In the genomic region with DNA sequence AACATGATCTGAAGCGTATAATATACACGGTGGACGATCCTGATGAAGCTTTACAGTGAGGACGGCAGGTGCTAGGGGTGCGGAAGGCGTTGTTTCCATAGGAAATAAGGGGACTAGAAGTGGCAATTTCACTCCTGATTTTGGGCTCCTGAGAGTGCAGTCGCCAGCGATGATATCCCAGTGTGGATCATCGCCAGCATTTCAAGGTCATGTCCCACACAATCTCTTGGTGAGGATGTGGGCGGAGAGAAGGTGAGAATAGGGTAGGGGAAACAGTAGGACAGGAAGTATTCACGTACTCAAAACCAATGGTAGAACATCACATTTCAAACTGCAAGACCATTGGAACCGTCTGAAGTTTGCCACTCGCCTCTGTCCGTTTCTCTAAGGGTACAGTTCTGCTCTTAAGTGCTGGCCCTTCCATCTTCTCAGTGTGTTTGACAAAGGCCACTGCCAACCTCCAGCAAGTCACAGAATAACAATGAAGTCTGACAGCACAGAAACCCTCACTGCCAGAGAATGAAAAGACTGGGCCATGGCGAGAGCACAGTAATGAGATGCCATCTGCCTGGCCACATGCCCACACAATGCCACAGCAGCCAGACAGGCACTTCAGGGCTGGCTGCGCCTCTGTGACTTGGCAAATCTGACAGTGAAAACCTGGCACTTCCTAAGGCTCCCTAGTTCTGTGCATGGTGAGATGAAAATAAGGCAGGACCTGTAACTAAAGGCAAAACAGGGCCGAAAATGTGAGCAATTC, we compare ENCODE assay signal across 10 cellular contexts. TPM values are rescaled to one million over a fixed set of nuclear protein-coding genes. Genes with fewer than 3 reads are reported as not detected.
DNase-seq lines count a peak whose midpoint lies in the region; ATAC-seq, FAIRE-seq and TF ChIP-seq lines count a peak whose summit lies in the region.
"Had no signal": no experiment of that assay in that cellular context is flagged by ENCODE, and none has a peak within 500 bp of the region (broad histone marks: within the 10 kb centered on the region; RNA-seq: fewer than 3 reads in every experiment).

No MANE protein-coding gene starts in this region.

- H3K4me3 ChIP-seq in heart right ventricle (no peak overlapping the region), gastrocnemius medialis (no peak overlapping the region), small intestine (ENCODE audit: low read depth in 1 of 2, low read length in 2 of 2) (no peak overlapping the region), brain microvascular endothelial cell (ENCODE audit: low read depth, low read length) (no peak overlapping the region)

- peak overlapping the region in 9 of 10 donors; percentile 42 to 83 (median 72) for H3K27ac ChIP-seq in heart right ventricle
- H3K27ac ChIP-seq in gastrocnemius medialis, result peak overlapping the region; percentile 40 to 67 (median 56)
- no peak overlapping the region for H3K27ac ChIP-seq in small intestine (ENCODE audit: low read depth in 1 of 2, low read length in 1 of 2)
- H3K27ac ChIP-seq in brain microvascular endothelial cell, result no peak overlapping the region

- ATAC-seq in heart right ventricle, result peak; percentile 56 to 82 (median 70)
- ATAC-seq in gastrocnemius medialis, result peak; percentile 52 to 73
- ATAC-seq in GM18870 (IDR thresholded peaks at IDR 0.05; ENCODE audit: unreplicated experiment), result no peak

- intact Hi-C loops in heart right ventricle (cut with DNase I), result no loop called here
- intact Hi-C loops in gastrocnemius medialis (cut with DNase I; ENCODE audit: low total_unique reads), result no loop called here

- H3K27me3 ChIP-seq in heart right ventricle (no peaks in the 10 kb centered on the region), gastrocnemius medialis (no peaks in the 10 kb centered on the region), small intestine (ENCODE audit: control insufficient read depth in 2 of 2, insufficient read depth in 2 of 2, low read length in 2 of 2) (no peaks in the 10 kb centered on the region), brain microvascular endothelial cell (replicated peaks) (no peaks in the 10 kb centered on the region)

- TF ChIP-seq POLR2A in gastrocnemius medialis (IDR thresholded peaks at IDR 0.05), result no peak

- H3K4me1 ChIP-seq in heart right ventricle (peaks cover 7 to 62% (median 41%) of the 10 kb centered on the region in 9 donors), gastrocnemius medialis (peaks cover 43 to 51% of the 10 kb centered on the region in 2 donors), small intestine (ENCODE audit: control insufficient read depth in 2 of 2, insufficient read depth in 1 of 2, low read depth in 1 of 2, low read length in 1 of 2) (no peaks in the 10 kb centered on the region)

- peaks cover 0 to 64% (median 26%) of the 10 kb centered on the region in 9 donors for H3K36me3 ChIP-seq in heart right ventricle
- peaks cover 0 to 36% of the 10 kb centered on the region in 2 donors for H3K36me3 ChIP-seq in gastrocnemius medialis
- peaks cover 9 to 26% of the 10 kb centered on the region in 2 donors for H3K36me3 ChIP-seq in small intestine (ENCODE audit: control insufficient read depth in 2 of 2, insufficient read depth in 2 of 2, low read length in 2 of 2)
- peaks cover 27% of the 10 kb centered on the region for H3K36me3 ChIP-seq in brain microvascular endothelial cell (replicated peaks)

- 52 to 65% methylated on average over 17 of the region's 17 CpGs for WGBS in heart right ventricle, 2 donors
- 91 to 93% (median 93%) methylated on average over 17 of the region's 17 CpGs for WGBS in small intestine, 3 donors

- TF ChIP-seq CTCF in heart right ventricle (IDR thresholded peaks at IDR 0.05) (no peak), gastrocnemius medialis (IDR thresholded peaks at IDR 0.05 in 4 of 5, conservative IDR thresholded peaks at IDR 0.05 in 1 of 5) (no peak), brain microvascular endothelial cell (IDR thresholded peaks at IDR 0.05; ENCODE audit: low read depth, low read length, missing control alignments) (no peak)

- no peak for FAIRE-seq in small intestine (lab: Jason Lieb, UNC)

- H3K9me3 ChIP-seq in heart right ventricle, result no peaks in the 10 kb centered on the region
- no peaks in the 10 kb centered on the region for H3K9me3 ChIP-seq in gastrocnemius medialis
- H3K9me3 ChIP-seq in small intestine (ENCODE audit: control insufficient read depth, low read depth), result no peaks in the 10 kb centered on the region

- DNase-seq in NCI-H1092 (lab: John Stamatoyannopoulos, UW) (peak; percentile 75), NCI-H524 (lab: John Stamatoyannopoulos, UW) (peak; percentile 71 to 75), heart right ventricle (peak; percentile 74 to 76), gastrocnemius medialis (peak; percentile 47 to 84), NCI-H82 treated with DMSO at 0.1 percent for 48 hours (lab: John Stamatoyannopoulos, UW; ENCODE audit: unreplicated experiment) (no peak), small intestine (no peak), brain microvascular endothelial cell (no peak)
- DNase-seq: activated CD4-positive, CD25-positive, alpha-beta regulatory T cell treated with anti-CD3 and anti-CD28 coated beads, Interleukin-2, amount 50 U/mL, for 72 hours; NCI-H748 treated with DMSO at 0.1 percent for 48 hours had no signal

- in situ Hi-C loops in gastrocnemius medialis (cut with MboI; ENCODE audit: low sequenced_read_pairs in 4 of 4), result no loop called here
- in situ Hi-C loops in brain microvascular endothelial cell (cut with HindIII; ENCODE audit: low pct_ligation_motif_present, low sequenced_read_pairs), result no loop called here

RNA-seq across cellular contexts. Expression of a gene that starts 27.9 kb away (rescaled TPM):
- total RNA-seq in heart right ventricle (under 1 TPM in 2 of 10 donors, not detected in 8; 0.05 to 0.07 TPM), gastrocnemius medialis (under 1 TPM in 1 of 4 donors, not detected in 3; 0.07 TPM)
- polyA plus RNA-seq in heart right ventricle (under 1 TPM in 1 of 2 donors, not detected in 1; under 0.01 TPM), small intestine (10 to 100 TPM in 1 of 3 donors, under 1 TPM in 2; 0.45 to 24.2 (median 0.54) TPM)

Comparison
In these comparisons a context has a peak if more than half of its experiments do, and no peak if none do; other contexts are left out.
1. DNase-seq: peak in NCI-H1092 (single experiment), NCI-H524 (2 of 2), heart right ventricle (2 of 2) and gastrocnemius medialis (2 of 2); none in NCI-H82 treated with DMSO at 0.1 percent for 48 hours (single experiment), small intestine (single experiment) and brain microvascular endothelial cell (single experiment).
2. H3K27ac ChIP-seq: peak in heart right ventricle (9 of 10) and gastrocnemius medialis (4 of 4); none in small intestine (0 of 2) and brain microvascular endothelial cell (single experiment).